Comparison of ENCODE assay signal across 9 cellular contexts in genomic region chr12:76020281-76020680, GRCh38. TPM values are rescaled to one million over a fixed set of nuclear protein-coding genes. Genes with fewer than 3 reads are reported as not detected.
DNase-seq lines count a peak whose midpoint lies in the region; ATAC-seq and TF ChIP-seq lines count a peak whose summit lies in the region.
"Had no signal": no experiment of that assay in that cellular context is flagged by ENCODE, and none has a peak within 500 bp of the region (broad histone marks: within the 10 kb centered on the region; RNA-seq: fewer than 3 reads in every experiment).

No MANE protein-coding gene starts in this region.

- intact Hi-C loops in activated naive CD4-positive, alpha-beta T cell treated with anti-CD3 and anti-CD28 coated beads for 36 hours (cut with micrococcal nuclease), result loop anchor here (1.0 to 2.0 kb wide), 10 partner anchors 11 to 542 kb away; partner anchors contain the start of genes NAP1L1 and PHLDA1
- intact Hi-C loops in right lobe of liver (cut with DNase I), result no loop called here

- CTCF ChIA-PET in activated naive CD4-positive, alpha-beta T cell treated with anti-CD3 and anti-CD28 coated beads for 36 hours (lab: Charles Lee), result interaction anchor here (0.5 to 3.0 kb wide), 9 partner anchors 12 to 335 kb away, joined by 3 to 12 read pairs (median 3); partner anchors contain the start of gene PHLDA1

- H3K4me3 Mint-ChIP-seq in activated naive CD4-positive, alpha-beta T cell treated with anti-CD3 and anti-CD28 coated beads for 36 hours, result peak overlapping the region; percentile 36

- H3K36me3 ChIP-seq in right lobe of liver, result no peaks in the 10 kb centered on the region

- no peak for TF ChIP-seq POLR2A in right lobe of liver (IDR thresholded peaks at IDR 0.05)

- no peak for TF ChIP-seq CTCF in right lobe of liver (IDR thresholded peaks at IDR 0.05)

- H3K27ac Mint-ChIP-seq in activated naive CD4-positive, alpha-beta T cell treated with anti-CD3 and anti-CD28 coated beads for 36 hours, result peak overlapping the region; percentile 95

- DNase-seq in EH (ENCODE audit: low read depth) (peak; percentile 79), SIG-M5 treated with dmso at 0.1 percent for 504 hours (lab: John Stamatoyannopoulos, UW; ENCODE audit: unreplicated experiment) (peak; percentile 76), right lobe of liver (no peak), foreskin melanocyte (no peak), NCI-H1694 (lab: John Stamatoyannopoulos, UW) (no peak)
- peak; percentile 88 for DNase-seq in activated naive CD4-positive, alpha-beta T cell treated with anti-CD3 and anti-CD28 coated beads for 36 hours
- peak; percentile 85 for DNase-seq in stimulated activated CD8-positive, alpha-beta memory T cell treated with anti-CD3 and anti-CD28 coated beads, Interleukin-4, amount 100 ng/mL, for 48 hours

- H3K9me3 Mint-ChIP-seq in activated naive CD4-positive, alpha-beta T cell treated with anti-CD3 and anti-CD28 coated beads for 36 hours, result no peaks in the 10 kb centered on the region

- peak overlapping the region in 2 of 3 donors; percentile 3 to 37 for H3K27ac ChIP-seq in right lobe of liver
- H3K27ac ChIP-seq: psoas muscle had no signal

- no peaks in the 10 kb centered on the region for H3K9me3 ChIP-seq in right lobe of liver
- H3K9me3 ChIP-seq: psoas muscle had no signal

- H3K27me3 Mint-ChIP-seq in activated naive CD4-positive, alpha-beta T cell treated with anti-CD3 and anti-CD28 coated beads for 36 hours (ENCODE audit: low read depth), result no peaks in the 10 kb centered on the region

- no peaks in the 10 kb centered on the region for H3K36me3 Mint-ChIP-seq in activated naive CD4-positive, alpha-beta T cell treated with anti-CD3 and anti-CD28 coated beads for 36 hours (ENCODE audit: low read depth)

- no peaks in the 10 kb centered on the region for H3K4me1 ChIP-seq in right lobe of liver
- H3K4me1 ChIP-seq: psoas muscle had no signal

- H3K27me3 ChIP-seq in right lobe of liver, result no peaks in the 10 kb centered on the region

- H3K4me3 ChIP-seq in right lobe of liver, result no peak overlapping the region
- H3K4me3 ChIP-seq: psoas muscle had no signal

- peak; percentile 45 for ATAC-seq in HG02884 (IDR thresholded peaks at IDR 0.05; ENCODE audit: unreplicated experiment)
- peak; percentile 21 to 51 (median 33) for ATAC-seq in right lobe of liver

- WGBS in right lobe of liver (ENCODE audit: insufficient coverage, low coverage, low lambda C conversion rate, missing lambda C conversion rate), result 58% methylated on average over 5 of the region's 5 CpGs

- peaks cover 45% of the 10 kb centered on the region for H3K4me1 Mint-ChIP-seq in activated naive CD4-positive, alpha-beta T cell treated with anti-CD3 and anti-CD28 coated beads for 36 hours (ENCODE audit: low read depth)

RNA-seq across cellular contexts. Expression of gene PHLDA1, which starts 11.3 kb away (rescaled TPM):
- 1 to 10 TPM; 2.7 to 2.8 TPM for total RNA-seq in activated naive CD4-positive, alpha-beta T cell treated with anti-CD3 and anti-CD28 coated beads for 36 hours
- total RNA-seq in right lobe of liver, result 10 to 100 TPM in 4 of 6 experiments, 1 to 10 TPM in 2; 1.7 to 22.4 (median 14.3) TPM

Comparison
In these comparisons a context has a peak if more than half of its experiments do, and no peak if none do; other contexts are left out.
1. DNase-seq: peak in EH (single experiment), SIG-M5 treated with dmso at 0.1 percent for 504 hours (single experiment), activated naive CD4-positive, alpha-beta T cell treated with anti-CD3 and anti-CD28 coated beads for 36 hours (single experiment) and stimulated activated CD8-positive, alpha-beta memory T cell treated with anti-CD3 and anti-CD28 coated beads, Interleukin-4, amount 100 ng/mL, for 48 hours (single experiment); none in right lobe of liver (0 of 3), foreskin melanocyte (single experiment) and NCI-H1694 (single experiment).